16 cellular contexts compared by ENCODE assay signal in genomic region chr1:17621691-17622090, GRCh38.
DNase-seq lines count a peak whose midpoint lies in the region; ATAC-seq and TF ChIP-seq lines count a peak whose summit lies in the region.
"Had no signal": no experiment of that assay in that cellular context is flagged by ENCODE, and none has a peak within 500 bp of the region (broad histone marks: within the 10 kb centered on the region; RNA-seq: fewer than 3 reads in every experiment).

No MANE protein-coding gene starts in this region.

- H3K9me2 ChIP-seq in OCI-LY7 (ENCODE audit: insufficient read depth, low read length) = no peaks in the 10 kb centered on the region

- no peaks in the 10 kb centered on the region for H4K20me1 ChIP-seq in OCI-LY7 (ENCODE audit: insufficient read depth, low read length)

- H3K27ac ChIP-seq in OCI-LY7 (ENCODE audit: low read depth, low read length, poor library complexity, severe bottlenecking) (no peak overlapping the region), esophagus muscularis mucosa (replicated peaks in 1 of 4) (peak overlapping the region; percentile 4 to 89 (median 32)), thoracic aorta (peak overlapping the region; percentile 97 to 99), esophagus squamous epithelium (peak overlapping the region in 1 of 4 donors; percentile 19)
- H3K27ac ChIP-seq: 22Rv1, BLaER1, HL-60 had no signal

- no peaks in the 10 kb centered on the region for H3K79me2 ChIP-seq in OCI-LY7 (ENCODE audit: insufficient read depth, low read depth, low read length)

- no peaks in the 10 kb centered on the region for H3K27me3 ChIP-seq in esophagus muscularis mucosa
- H3K27me3 ChIP-seq in thoracic aorta (replicated peaks; ENCODE audit: insufficient read depth) = no peaks in the 10 kb centered on the region
- H3K27me3 ChIP-seq in esophagus squamous epithelium = no peaks in the 10 kb centered on the region
- H3K27me3 ChIP-seq: BLaER1 had no signal

- CTCF ChIA-PET in OCI-LY7 (lab: Charles Lee; ENCODE audit: unreplicated experiment) = no interaction called here

- H3K4me1 ChIP-seq in OCI-LY7 (ENCODE audit: insufficient read depth, low read length, poor library complexity, severe bottlenecking) = no peaks in the 10 kb centered on the region
- H3K4me1 ChIP-seq in esophagus muscularis mucosa = peaks cover 43 to 72% (median 61%) of the 10 kb centered on the region in 4 donors
- peaks cover 53 to 94% of the 10 kb centered on the region in 2 donors for H3K4me1 ChIP-seq in thoracic aorta (ENCODE audit: control insufficient read depth in 1 of 2, low read depth in 2 of 2)
- peaks cover 10 to 51% (median 13%) of the 10 kb centered on the region in 3 donors for H3K4me1 ChIP-seq in esophagus squamous epithelium

- WGBS in esophagus muscularis mucosa = 81% methylated on average over 7 of the region's 10 CpGs
- 86 to 91% methylated on average over 1 to 8 of the region's 10 CpGs for WGBS in esophagus squamous epithelium, 2 donors

- H3K9me3 ChIP-seq in OCI-LY7 (ENCODE audit: low read length) (no peaks in the 10 kb centered on the region), esophagus muscularis mucosa (no peaks in the 10 kb centered on the region), thoracic aorta (no peaks in the 10 kb centered on the region), esophagus squamous epithelium (no peaks in the 10 kb centered on the region)
- H3K9me3 ChIP-seq: BLaER1 had no signal

- intact Hi-C loops in OCI-LY7 (cut with micrococcal nuclease; ENCODE audit: unreplicated experiment) (no loop called here), esophagus muscularis mucosa (cut with DNase I) (loop anchor here (5.0 kb wide), 1 partner anchor 49 kb away; no protein-coding TSS in a partner anchor), esophagus squamous epithelium (cut with DNase I) (no loop called here)

- TF ChIP-seq EP300 in esophagus muscularis mucosa (IDR thresholded peaks at IDR 0.05) = no peak

- no peaks in the 10 kb centered on the region for H3K36me3 ChIP-seq in OCI-LY7 (ENCODE audit: insufficient read depth, low read length)
- H3K36me3 ChIP-seq in esophagus muscularis mucosa = peaks cover 38 to 66% (median 58%) of the 10 kb centered on the region in 4 donors
- peaks cover 50% of the 10 kb centered on the region for H3K36me3 ChIP-seq in thoracic aorta
- H3K36me3 ChIP-seq in esophagus squamous epithelium = peaks cover 13 to 100% (median 18%) of the 10 kb centered on the region in 3 donors

- no peak overlapping the region for H2AFZ ChIP-seq in OCI-LY7 (ENCODE audit: low read length)

- no peak overlapping the region for H3K4me2 ChIP-seq in OCI-LY7 (ENCODE audit: low read length)
- H3K4me2 ChIP-seq: BLaER1 had no signal

- H3K4me3 ChIP-seq in OCI-LY7 (ENCODE audit: low read depth, low read length, poor library complexity, severe bottlenecking) (no peak overlapping the region), esophagus muscularis mucosa (no peak overlapping the region), thoracic aorta (no peak overlapping the region), esophagus squamous epithelium (no peak overlapping the region)
- H3K4me3 ChIP-seq: BLaER1 had no signal

- no peak for TF ChIP-seq CTCF in OCI-LY7 (conservative IDR thresholded peaks at IDR 0.05; ENCODE audit: low read length)
- TF ChIP-seq CTCF in esophagus muscularis mucosa (IDR thresholded peaks at IDR 0.05) = no peak
- TF ChIP-seq CTCF in thoracic aorta (IDR thresholded peaks at IDR 0.05) = no peak
- TF ChIP-seq CTCF in esophagus squamous epithelium (IDR thresholded peaks at IDR 0.05) = no peak

- BruUV-seq in OCI-LY7 (replicated peaks; lab: Mats Ljungman, UMichigan) = no TSS peak

- TF ChIP-seq POLR2A in esophagus muscularis mucosa (IDR thresholded peaks at IDR 0.05; ENCODE audit: low read depth) (no peak), esophagus squamous epithelium (IDR thresholded peaks at IDR 0.05) (no peak)

- ATAC-seq in thoracic aorta (ENCODE audit: insufficient number of reproducible peaks, low FRiP score, low read depth) = no peak

- POLR2A ChIA-PET in OCI-LY7 (lab: Charles Lee) = no interaction called here

- DNase-seq in NCI-H1436 (lab: John Stamatoyannopoulos, UW) (peak; percentile 12), NCI-H1436 treated with DMSO at 0.1 percent for 48 hours (lab: John Stamatoyannopoulos, UW) (no peak), OCI-LY7 (ENCODE audit: low spot score) (peak; percentile 39), esophagus muscularis mucosa (ENCODE audit: extremely low spot score) (no peak), thoracic aorta (ENCODE audit: low spot score) (no peak), NCI-H82 treated with DMSO at 0.1 percent for 48 hours (lab: John Stamatoyannopoulos, UW; ENCODE audit: unreplicated experiment) (no peak), esophagus squamous epithelium (lab: John Stamatoyannopoulos, UW) (no peak)
- no peak for DNase-seq in effector CD8-positive, alpha-beta T cell (lab: John Stamatoyannopoulos, UW)
- DNase-seq: Calu3; CD4-positive, alpha-beta T cell; DMS 273 treated with DMSO at 0.1 percent for 48 hours; HCEC 1CT; HFFc6 had no signal

Comparison
In these comparisons a context has a peak if more than half of its experiments do, and no peak if none do; other contexts are left out.
1. DNase-seq: peak in NCI-H1436 (single experiment) and OCI-LY7 (single experiment); none in NCI-H1436 treated with DMSO at 0.1 percent for 48 hours (single experiment), esophagus muscularis mucosa (single experiment), thoracic aorta (single experiment), NCI-H82 treated with DMSO at 0.1 percent for 48 hours (single experiment), esophagus squamous epithelium (single experiment) and effector CD8-positive, alpha-beta T cell (single experiment).